9 cellular contexts compared by ENCODE assay signal in the genomic region with DNA sequence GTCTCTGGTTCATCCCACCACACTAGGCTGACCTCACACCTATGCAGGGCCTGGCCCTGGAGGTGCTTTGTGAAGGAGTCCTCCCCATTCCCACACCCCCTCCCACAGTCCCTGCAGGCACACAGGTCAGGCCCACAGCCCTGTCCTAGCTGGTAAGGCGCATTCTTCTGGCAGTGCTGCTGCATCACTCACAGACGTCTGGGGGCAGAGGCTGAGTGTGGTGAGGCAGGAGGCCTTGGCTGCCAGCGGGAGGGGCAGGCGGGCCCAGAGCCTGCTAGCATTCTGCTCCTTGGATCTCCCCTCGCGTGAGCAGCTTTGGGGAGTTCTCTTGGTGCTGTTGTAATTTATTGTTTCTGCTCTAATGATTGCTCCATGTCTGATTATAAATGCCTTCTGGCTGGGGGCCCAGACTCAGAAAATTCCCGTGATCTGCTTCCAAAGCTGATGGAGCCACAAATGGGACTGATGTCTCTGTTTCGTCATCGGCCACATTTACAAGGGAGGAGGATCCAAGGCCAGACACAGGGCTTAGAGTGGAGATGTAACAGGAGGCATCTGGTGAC.
A peak's percentile ranks its signal among the peaks of the same experiment; 100 is the strongest.
DNase-seq lines count a peak whose midpoint lies in the region; ATAC-seq and TF ChIP-seq lines count a peak whose summit lies in the region.
"Had no signal": no experiment of that assay in that cellular context is flagged by ENCODE, and none has a peak within 500 bp of the region (broad histone marks: within the 10 kb centered on the region; RNA-seq: fewer than 3 reads in every experiment).

No MANE protein-coding gene starts in this region.

- intact Hi-C loops in left ventricle myocardium inferior (cut with micrococcal nuclease) (no loop called here), posterior vena cava (cut with DNase I) (loop anchor here in 1 of 2 donors (10.0 kb wide), 1 partner anchor 150 kb away; no protein-coding TSS in a partner anchor)

- H3K36me3 ChIP-seq in left ventricle myocardium inferior = no peaks in the 10 kb centered on the region

- peaks cover 6% of the 10 kb centered on the region for H3K36me3 Mint-ChIP-seq in glutamatergic neuron (ENCODE audit: unreplicated experiment)

- H3K27me3 Mint-ChIP-seq in glutamatergic neuron (ENCODE audit: unreplicated experiment) = peaks cover 4% of the 10 kb centered on the region

- peaks cover 23% of the 10 kb centered on the region for H3K4me1 ChIP-seq in left ventricle myocardium inferior

- peaks cover 13% of the 10 kb centered on the region for H3K27me3 ChIP-seq in left ventricle myocardium inferior (ENCODE audit: low read depth)

- no peaks in the 10 kb centered on the region for H3K9me3 Mint-ChIP-seq in glutamatergic neuron (ENCODE audit: unreplicated experiment)
- H3K9me3 Mint-ChIP-seq: CD4-positive, alpha-beta T cell had no signal

- no peak for TF ChIP-seq CTCF in left ventricle myocardium inferior (IDR thresholded peaks at IDR 0.05; ENCODE audit: borderline replicate concordance)
- TF ChIP-seq CTCF in glutamatergic neuron (IDR thresholded peaks at IDR 0.05; ENCODE audit: partially characterized antibody, unreplicated experiment) = no peak

- DNase-seq in Caki2 (ENCODE audit: low read depth) = peak; percentile 95
- peak; percentile 38 for DNase-seq in T1000 (lab: John Stamatoyannopoulos, UW)
- DNase-seq in left ventricle myocardium inferior = peak; percentile 74
- DNase-seq in posterior vena cava (ENCODE audit: low spot score) = peak; percentile 94
- no peak for DNase-seq in glutamatergic neuron
- no peak for DNase-seq in HUDEP-2 (lab: John Stamatoyannopoulos, UW; ENCODE audit: unreplicated experiment in 76 of 76)
- DNase-seq: CD4-positive, alpha-beta T cell had no signal

- no peaks in the 10 kb centered on the region for H3K9me3 ChIP-seq in left ventricle myocardium inferior (replicated peaks)

- no peak overlapping the region for H3K4me3 ChIP-seq in left ventricle myocardium inferior

- H3K27ac ChIP-seq in left ventricle myocardium inferior (replicated peaks) = peak overlapping the region; percentile 58

- no peaks in the 10 kb centered on the region for H3K4me1 Mint-ChIP-seq in glutamatergic neuron (ENCODE audit: low read depth, unreplicated experiment)

- H3K4me3 Mint-ChIP-seq in glutamatergic neuron (ENCODE audit: unreplicated experiment) = no peak overlapping the region
- H3K4me3 Mint-ChIP-seq: CD4-positive, alpha-beta T cell had no signal

- no peak for ATAC-seq in GM19351 (IDR thresholded peaks at IDR 0.05; ENCODE audit: unreplicated experiment)
- no peak for ATAC-seq in GM21447 (IDR thresholded peaks at IDR 0.05; ENCODE audit: unreplicated experiment)

- no peak overlapping the region for H3K27ac Mint-ChIP-seq in glutamatergic neuron (ENCODE audit: unreplicated experiment)
- H3K27ac Mint-ChIP-seq: CD4-positive, alpha-beta T cell had no signal

- in situ Hi-C loops in Caki2 (cut with HindIII; ENCODE audit: low pct_unique_long_range_greater_than_20kb, low sequenced_read_pairs) = no loop called here

Comparison
In these comparisons a context has a peak if more than half of its experiments do, and no peak if none do; other contexts are left out.
1. DNase-seq: peak in Caki2 (single experiment), T1000 (single experiment), left ventricle myocardium inferior (single experiment) and posterior vena cava (single experiment); none in glutamatergic neuron (single experiment) and HUDEP-2 (0 of 76).